In genomic region chr7:130554481-130554880, GRCh38 we compare ENCODE assay signal across 27 cellular contexts.
"Had no signal": no experiment of that assay in that cellular context is flagged by ENCODE, and none has a peak within 500 bp of the region (broad histone marks: within the 10 kb centered on the region; RNA-seq: fewer than 3 reads in every experiment).

No MANE protein-coding gene starts in this region.

- H3K4me3 ChIP-seq: adrenal gland, body of pancreas, esophagus squamous epithelium, heart right ventricle had no signal

- H3K9me3 ChIP-seq: adrenal gland, body of pancreas, esophagus squamous epithelium, heart right ventricle had no signal

- H3K4me1 ChIP-seq: adrenal gland, body of pancreas, esophagus squamous epithelium, heart right ventricle had no signal

- H3K36me3 ChIP-seq: adrenal gland had no signal

- H3K27me3 ChIP-seq: adrenal gland, body of pancreas, esophagus squamous epithelium, heart right ventricle had no signal

- H3K27ac ChIP-seq: adrenal gland, body of pancreas, epithelial cell of prostate, esophagus squamous epithelium, heart right ventricle, VCaP had no signal

- DNase-seq: activated CD4-positive, alpha-beta memory T cell treated with anti-CD3 and anti-CD28 coated beads, Interleukin-2, amount 10 ng/mL, durations not matched to agents 7 days and 5 days; activated CD4-positive, alpha-beta T cell treated with anti-CD3 and anti-CD28 coated beads for 1 hour; activated CD4-positive, alpha-beta T cell treated with anti-CD3 and anti-CD28 coated beads for 4 hours; activated CD4-positive, alpha-beta T cell treated with anti-CD3 and anti-CD28 coated beads, Interleukin-2, amount 10 ng/mL, durations not matched to agents 7 days and 5 days; activated CD4-positive, alpha-beta T cell treated with anti-CD3 and anti-CD28 coated beads, Interleukin-2, amount 50 U/mL, for 4 hours; activated CD8-positive, alpha-beta memory T cell treated with anti-CD3 and anti-CD28 coated beads, Interleukin-2, amount 50 U/mL, for 48 hours; activated effector memory CD4-positive, alpha-beta T cell treated with Interleukin-2 at 50 U/mL for 16 hours; activated gamma-delta T cell treated with Interleukin-2 at 50 U/mL for 16 hours; activated naive CD4-positive, alpha-beta T cell treated with anti-CD3 and anti-CD28 coated beads for 36 hours; activated naive CD8-positive, alpha-beta T cell treated with anti-CD3 and anti-CD28 coated beads for 36 hours; activated naive CD8-positive, alpha-beta T cell treated with anti-CD3 and anti-CD28 coated beads, Interleukin-2, amount 50 U/mL, for 24 hours; activated T-cell treated with anti-CD3 and anti-CD28 coated beads for 4 hours; activated T-cell treated with anti-CD3 and anti-CD28 coated beads, Interleukin-2, amount 50 U/mL, for 24 hours; adrenal gland; amygdala; aorta; body of pancreas; caudate nucleus; cortex of kidney; dermis blood vessel endothelial cell; effector CD4-positive, alpha-beta T cell; esophagus squamous epithelium; foreskin fibroblast; heart right ventricle; T-helper 2 cell had no signal
